In genomic region chrX:46836701-46837542, GRCh38 we compare ENCODE assay signal across 1 cellular context.
A peak's percentile ranks its signal among the peaks of the same experiment; 100 is the strongest.
TF ChIP-seq lines count a peak whose summit lies in the region.

Gene RP2, plus strand, starts transcription at chrX:46837043. Its CDS starts 58 bp downstream, at chrX:46837101.

TF ChIP-seq in HepG2, 621 proteins besides CTCF, POLR2A, EP300 and RAD21 (continued from another document and continues in another):
- no peak for TF ChIP-seq ZNF614 (CRISPR knock-in tag; IDR thresholded peaks at IDR 0.05; ENCODE audit: borderline replicate concordance)
- no peak for TF ChIP-seq ZNF326 (CRISPR knock-in tag; IDR thresholded peaks at IDR 0.05; ENCODE audit: borderline replicate concordance)
- TF ChIP-seq MATR3 (CRISPR knock-in tag; IDR thresholded peaks at IDR 0.05) = no peak
- TF ChIP-seq ELF4 (CRISPR knock-in tag; IDR thresholded peaks at IDR 0.05; ENCODE audit: borderline replicate concordance) = peak; percentile 58; the same call in 1 of the 2 replicates
- no peak for TF ChIP-seq NONO (IDR thresholded peaks at IDR 0.05)
- TF ChIP-seq NONO (CRISPR knock-in tag; conservative IDR thresholded peaks at IDR 0.05) = no peak
- TF ChIP-seq DMAP1 (CRISPR knock-in tag; IDR thresholded peaks at IDR 0.05) = peak; percentile 62; the same call in 1 of the 2 replicates
- no peak for TF ChIP-seq KIAA2018 (CRISPR knock-in tag; IDR thresholded peaks at IDR 0.05; ENCODE audit: borderline replicate concordance)
- no peak for TF ChIP-seq FOXJ3 (CRISPR knock-in tag; IDR thresholded peaks at IDR 0.05; ENCODE audit: borderline replicate concordance)
- 0 out of 2 replicates have a peak, but pooled peaks have one; percentile 25 for TF ChIP-seq TARDBP (CRISPR knock-in tag; IDR thresholded peaks at IDR 0.05)
- no peak for TF ChIP-seq CREBL2 (CRISPR knock-in tag; IDR thresholded peaks at IDR 0.05; ENCODE audit: borderline replicate concordance)
- TF ChIP-seq FIP1L1 (IDR thresholded peaks at IDR 0.05; ENCODE audit: borderline replicate concordance, insufficient read depth, low read depth, low read length) = no peak
- peak; percentile 31; the same call in 1 of the 2 replicates for TF ChIP-seq CREM (IDR thresholded peaks at IDR 0.05)
- no peak for TF ChIP-seq CREM (CRISPR knock-in tag; IDR thresholded peaks at IDR 0.05)
- TF ChIP-seq CC2D1A (CRISPR knock-in tag; IDR thresholded peaks at IDR 0.05) = no peak
- TF ChIP-seq BCL6 (CRISPR knock-in tag; IDR thresholded peaks at IDR 0.05) = peak; percentile 30; the same call in 1 of the 2 replicates
- no peak for TF ChIP-seq ZNF878 (CRISPR knock-in tag; IDR thresholded peaks at IDR 0.05)
- no peak for TF ChIP-seq IRX3 (CRISPR knock-in tag; IDR thresholded peaks at IDR 0.05; ENCODE audit: borderline replicate concordance, low read depth)
- no peak for TF ChIP-seq NR3C1 (CRISPR knock-in tag; IDR thresholded peaks at IDR 0.05)
- 0 out of 2 replicates have a peak, but pooled peaks have one; percentile 17 for TF ChIP-seq GFI1 (CRISPR knock-in tag; IDR thresholded peaks at IDR 0.05; ENCODE audit: borderline replicate concordance)
- no peak for TF ChIP-seq YY1 (IDR thresholded peaks at IDR 0.05; ENCODE audit: insufficient read depth, insufficient replicate concordance, low read depth, low read length)
- peak; percentile 71; the same call in 1 of the 2 replicates for TF ChIP-seq SALL2 (CRISPR knock-in tag; IDR thresholded peaks at IDR 0.05)
- TF ChIP-seq SNAPC4 (CRISPR knock-in tag; IDR thresholded peaks at IDR 0.05) = no peak
- no peak for TF ChIP-seq ZBTB34 (CRISPR knock-in tag; IDR thresholded peaks at IDR 0.05)
- TF ChIP-seq ZNF138 (CRISPR knock-in tag; IDR thresholded peaks at IDR 0.05; ENCODE audit: low read depth) = no peak
- TF ChIP-seq MYNN (CRISPR knock-in tag; IDR thresholded peaks at IDR 0.05; ENCODE audit: low read depth) = no peak
- TF ChIP-seq ZSCAN9 (CRISPR knock-in tag; IDR thresholded peaks at IDR 0.05; ENCODE audit: borderline replicate concordance) = 0 out of 2 replicates have a peak, but pooled peaks have one; percentile 54
- TF ChIP-seq PHF8 (CRISPR knock-in tag; IDR thresholded peaks at IDR 0.05) = peak; percentile 76
- TF ChIP-seq CHCHD3 (CRISPR knock-in tag; IDR thresholded peaks at IDR 0.05) = no peak
- TF ChIP-seq MYC (CRISPR knock-in tag; IDR thresholded peaks at IDR 0.05; ENCODE audit: borderline replicate concordance) = peak; percentile 51; the same call in 1 of the 2 replicates
- peak; percentile 57; the same call in 1 of the 2 replicates for TF ChIP-seq KAT8 (CRISPR knock-in tag; IDR thresholded peaks at IDR 0.05)
- no peak for TF ChIP-seq RBAK (CRISPR knock-in tag; IDR thresholded peaks at IDR 0.05)
- no peak for TF ChIP-seq ZNF282 (IDR thresholded peaks at IDR 0.05; ENCODE audit: partially characterized antibody)
- TF ChIP-seq ZNF615 (CRISPR knock-in tag; IDR thresholded peaks at IDR 0.05; ENCODE audit: borderline replicate concordance) = no peak
- TF ChIP-seq ZNF567 (CRISPR knock-in tag; IDR thresholded peaks at IDR 0.05; ENCODE audit: borderline replicate concordance) = no peak
- TF ChIP-seq FOSL1 (CRISPR knock-in tag; IDR thresholded peaks at IDR 0.05; ENCODE audit: borderline replicate concordance) = no peak
- no peak for TF ChIP-seq ZNF746 (CRISPR knock-in tag; IDR thresholded peaks at IDR 0.05)
- peak; percentile 90 for TF ChIP-seq RFX1 (IDR thresholded peaks at IDR 0.05)
- peak; percentile 44; the same call in 1 of the 2 replicates for TF ChIP-seq ZNF770 (CRISPR knock-in tag; IDR thresholded peaks at IDR 0.05)
- no peak for TF ChIP-seq JDP2 (CRISPR knock-in tag; IDR thresholded peaks at IDR 0.05; ENCODE audit: borderline replicate concordance)
- TF ChIP-seq NKX3-1 (CRISPR knock-in tag; IDR thresholded peaks at IDR 0.05) = no peak
- TF ChIP-seq ATF5 (CRISPR knock-in tag; IDR thresholded peaks at IDR 0.05; ENCODE audit: low read depth) = no peak
- peak; percentile 82 for TF ChIP-seq ZMYM4 (CRISPR knock-in tag; IDR thresholded peaks at IDR 0.05)
- TF ChIP-seq RFXAP (CRISPR knock-in tag; IDR thresholded peaks at IDR 0.05; ENCODE audit: borderline replicate concordance) = peak; percentile 91
- no peak for TF ChIP-seq ZNF577 (CRISPR knock-in tag; IDR thresholded peaks at IDR 0.05; ENCODE audit: borderline replicate concordance, low read depth)
- peak; percentile 91 for TF ChIP-seq NFYB (CRISPR knock-in tag; IDR thresholded peaks at IDR 0.05)
- TF ChIP-seq TERF1 (CRISPR knock-in tag; IDR thresholded peaks at IDR 0.05) = no peak
- TF ChIP-seq ZFP90 (CRISPR knock-in tag; IDR thresholded peaks at IDR 0.05; ENCODE audit: borderline replicate concordance) = peak; percentile 73; the same call in 1 of the 2 replicates
- no peak for TF ChIP-seq HOXA9 (CRISPR knock-in tag; IDR thresholded peaks at IDR 0.05; ENCODE audit: borderline replicate concordance)
- peak; percentile 45 for TF ChIP-seq ASH2L (IDR thresholded peaks at IDR 0.05; ENCODE audit: insufficient read length, low read depth, low read length)
- TF ChIP-seq ONECUT2 (CRISPR knock-in tag; IDR thresholded peaks at IDR 0.05) = no peak
- peak; percentile 74; the same call in 1 of the 2 replicates for TF ChIP-seq POGZ (CRISPR knock-in tag; IDR thresholded peaks at IDR 0.05)
- peak; percentile 43 for TF ChIP-seq XRCC5 (optimal IDR thresholded peaks at IDR 0.05; ENCODE audit: low read length)
